Comparison of ENCODE assay signal across 21 cellular contexts in genomic region chr7:25636871-25637283, GRCh38.
DNase-seq lines count a peak whose midpoint lies in the region; ATAC-seq, FAIRE-seq and TF ChIP-seq lines count a peak whose summit lies in the region.
"Had no signal": no experiment of that assay in that cellular context is flagged by ENCODE, and none has a peak within 500 bp of the region (broad histone marks: within the 10 kb centered on the region; RNA-seq: fewer than 3 reads in every experiment).

No MANE protein-coding gene starts in this region.

- H3K79me2 ChIP-seq in osteoblast (ENCODE audit: insufficient read depth, low read length) (no peaks in the 10 kb centered on the region), PC-9 (ENCODE audit: low read depth) (no peaks in the 10 kb centered on the region)

- H3K36me3 ChIP-seq in BLaER1 treated with 17β-estradiol and CSF1 and Interleukin-3, amounts not matched to agents 10 nM and 100 nM = no peaks in the 10 kb centered on the region
- H3K36me3 ChIP-seq in gastroesophageal sphincter (no peaks in the 10 kb centered on the region), ovary (no peaks in the 10 kb centered on the region), osteoblast (ENCODE audit: insufficient read depth, low read length) (no peaks in the 10 kb centered on the region), PC-9 (ENCODE audit: low read depth) (no peaks in the 10 kb centered on the region)
- H3K36me3 ChIP-seq: Peyer's patch, tibial nerve had no signal

- H3K4me2 ChIP-seq in BLaER1 treated with 17β-estradiol and CSF1 and Interleukin-3, amounts not matched to agents 10 nM and 100 nM = peak overlapping the region in 6 of 11 experiments; percentile 59 to 73 (median 70); a peak in 8 of 22 replicates
- H3K4me2 ChIP-seq in osteoblast (ENCODE audit: insufficient read depth, low read length) (no peak overlapping the region), PC-9 (no peak overlapping the region)

- DNase-seq in NCI-H2171 treated with DMSO at 0.1 percent for 48 hours (lab: John Stamatoyannopoulos, UW) (peak; percentile 25), ovary (peak; percentile 35 to 71 (median 59)), osteoblast (ENCODE audit: insufficient read length, low spot score, missing footprints) (no peak), frontal cortex (ENCODE audit: low spot score in 2 of 2) (no peak), PC-9 (no peak), NCI-H1105 treated with DMSO at 0.1 percent for 48 hours (lab: John Stamatoyannopoulos, UW) (no peak)
- DNase-seq: activated CD4-positive, alpha-beta T cell treated with anti-CD3 and anti-CD28 coated beads for 36 hours; activated naive CD8-positive, alpha-beta T cell treated with anti-CD3 and anti-CD28 coated beads, Interleukin-2, amount 50 U/mL, for 24 hours; CD4-positive, alpha-beta memory T cell; effector memory CD8-positive, alpha-beta T cell; hippocampal formation; kidney; MM.1S; NCI-H1930; NCI-H774; Peyer's patch had no signal

- no peak overlapping the region for H3K4me3 ChIP-seq in BLaER1 treated with 17β-estradiol and CSF1 and Interleukin-3, amounts not matched to agents 10 nM and 100 nM
- H3K4me3 ChIP-seq in gastroesophageal sphincter = no peak overlapping the region
- H3K4me3 ChIP-seq in ovary = no peak overlapping the region
- H3K4me3 ChIP-seq in osteoblast (ENCODE audit: insufficient read depth, low read length) = no peak overlapping the region
- H3K4me3 ChIP-seq in PC-9 = no peak overlapping the region
- H3K4me3 ChIP-seq: Peyer's patch, tibial nerve had no signal

- TF ChIP-seq EP300 in gastroesophageal sphincter (IDR thresholded peaks at IDR 0.05) (no peak), ovary (IDR thresholded peaks at IDR 0.05) (no peak)

- no peaks in the 10 kb centered on the region for H3F3A ChIP-seq in PC-9 (ENCODE audit: insufficient read depth, low read depth)

- H3K4me1 ChIP-seq in BLaER1 treated with 17β-estradiol and CSF1 and Interleukin-3, amounts not matched to agents 10 nM and 100 nM = peaks cover 0 to 33% (median 26%) of the 10 kb centered on the region in 10 experiments; a peak in 16 of 20 replicates
- no peaks in the 10 kb centered on the region for H3K4me1 ChIP-seq in gastroesophageal sphincter
- H3K4me1 ChIP-seq in ovary (ENCODE audit: insufficient read depth) = peaks cover 22% of the 10 kb centered on the region
- no peaks in the 10 kb centered on the region for H3K4me1 ChIP-seq in osteoblast (ENCODE audit: insufficient read depth, low read length)
- no peaks in the 10 kb centered on the region for H3K4me1 ChIP-seq in PC-9 (replicated peaks; ENCODE audit: insufficient read depth)
- H3K4me1 ChIP-seq: Peyer's patch had no signal

- H3K27ac ChIP-seq in BLaER1 treated with 17β-estradiol and CSF1 and Interleukin-3, amounts not matched to agents 10 nM and 100 nM = peak overlapping the region in 3 of 11 experiments; percentile 41 to 61 (median 50); a peak in 2 of 22 replicates
- H3K27ac ChIP-seq in gastroesophageal sphincter (no peak overlapping the region), ovary (no peak overlapping the region), osteoblast (ENCODE audit: low read depth, low read length) (no peak overlapping the region), PC-9 (no peak overlapping the region)
- H3K27ac ChIP-seq: HL-60, Peyer's patch had no signal

- no peak for FAIRE-seq in frontal cortex (lab: Jason Lieb, UNC)
- FAIRE-seq: H54, kidney had no signal

- CTCF ChIA-PET in PC-9 (lab: Charles Lee) = no interaction called here

- peak; percentile 18 for ATAC-seq in gastroesophageal sphincter
- ATAC-seq: activated CD4-positive, alpha-beta T cell treated with anti-CD3 and anti-CD28 coated beads for 36 hours; activated naive CD8-positive, alpha-beta T cell treated with anti-CD3 and anti-CD28 coated beads, Interleukin-2, amount 50 U/mL, for 24 hours; effector memory CD8-positive, alpha-beta T cell had no signal

- POLR2A ChIA-PET in PC-9 (lab: Charles Lee; ENCODE audit: unreplicated experiment) = no interaction called here

- H3K9ac ChIP-seq in BLaER1 treated with 17β-estradiol and CSF1 and Interleukin-3, amounts not matched to agents 10 nM and 100 nM = no peak overlapping the region

- H4K20me1 ChIP-seq in BLaER1 treated with 17β-estradiol and CSF1 and Interleukin-3, amounts not matched to agents 10 nM and 100 nM = no peaks in the 10 kb centered on the region
- H4K20me1 ChIP-seq in osteoblast (ENCODE audit: insufficient read depth, low read length) (no peaks in the 10 kb centered on the region), PC-9 (ENCODE audit: insufficient read depth) (no peaks in the 10 kb centered on the region)

- BruUV-seq in PC-9 (replicated peaks; lab: Mats Ljungman, UMichigan) = no TSS peak

- intact Hi-C loops in ovary (cut with DNase I) (no loop called here), PC-9 (cut with micrococcal nuclease; ENCODE audit: unreplicated experiment) (no loop called here)

- TF ChIP-seq POLR2A in gastroesophageal sphincter (IDR thresholded peaks at IDR 0.05) (no peak), ovary (IDR thresholded peaks at IDR 0.05) (no peak)

- 0 out of 22 replicates have a peak, but pooled peaks cover 0 to 6% (median 0%) of the 10 kb centered on the region in 11 experiments for H3K9me3 ChIP-seq in BLaER1 treated with 17β-estradiol and CSF1 and Interleukin-3, amounts not matched to agents 10 nM and 100 nM (replicated peaks in 1 of 11)
- H3K9me3 ChIP-seq in gastroesophageal sphincter (no peaks in the 10 kb centered on the region), ovary (no peaks in the 10 kb centered on the region), osteoblast (ENCODE audit: low read depth, low read length) (no peaks in the 10 kb centered on the region), PC-9 (ENCODE audit: insufficient read depth, low read depth) (no peaks in the 10 kb centered on the region)
- H3K9me3 ChIP-seq: Peyer's patch, tibial nerve had no signal

- TF ChIP-seq CTCF in gastroesophageal sphincter (IDR thresholded peaks at IDR 0.05) (no peak), ovary (IDR thresholded peaks at IDR 0.05) (no peak), osteoblast (IDR thresholded peaks at IDR 0.05; ENCODE audit: extremely low read depth, low read depth, low read length) (no peak), PC-9 (conservative IDR thresholded peaks at IDR 0.05) (no peak)

- no peak overlapping the region for H2AFZ ChIP-seq in osteoblast (ENCODE audit: low read length)
- no peak overlapping the region for H2AFZ ChIP-seq in PC-9

- H3K9me2 ChIP-seq in PC-9 (ENCODE audit: insufficient read depth) = no peaks in the 10 kb centered on the region

- WGBS in gastroesophageal sphincter (ENCODE audit: low coverage in 1 of 2), 2 donors = 50% methylated on average over 2 of the region's 4 CpGs; no CpG with 5 or more reads in 1 of the 2 donors
- 4 to 12% (median 8%) methylated on average over 4 of the region's 4 CpGs for WGBS in ovary, 3 donors

- H3K27me3 ChIP-seq in BLaER1 treated with 17β-estradiol and CSF1 and Interleukin-3, amounts not matched to agents 10 nM and 100 nM = no peaks in the 10 kb centered on the region
- H3K27me3 ChIP-seq in gastroesophageal sphincter (no peaks in the 10 kb centered on the region), ovary (no peaks in the 10 kb centered on the region), osteoblast (ENCODE audit: insufficient read depth, low read length) (no peaks in the 10 kb centered on the region), PC-9 (ENCODE audit: insufficient read depth, low read depth) (peaks cover 27% of the 10 kb centered on the region; the same call in 1 of the 2 replicates)
- H3K27me3 ChIP-seq: Peyer's patch, tibial nerve had no signal

Comparison
In these comparisons a context has a peak if more than half of its experiments do, and no peak if none do; other contexts are left out.
1. H3K4me2 ChIP-seq: peak in BLaER1 treated with 17β-estradiol and CSF1 and Interleukin-3, amounts not matched to agents 10 nM and 100 nM (6 of 11); none in osteoblast (single experiment) and PC-9 (single experiment).
2. DNase-seq: peak in NCI-H2171 treated with DMSO at 0.1 percent for 48 hours (single experiment) and ovary (5 of 5); none in osteoblast (single experiment), frontal cortex (0 of 2), PC-9 (0 of 2) and NCI-H1105 treated with DMSO at 0.1 percent for 48 hours (single experiment).